Comparison of ENCODE assay signal across 30 cellular contexts in genomic region chr3:133152821-133153220, GRCh38.
"Had no signal": no experiment of that assay in that cellular context is flagged by ENCODE, and none has a peak within 500 bp of the region (broad histone marks: within the 10 kb centered on the region; RNA-seq: fewer than 3 reads in every experiment).

No MANE protein-coding gene starts in this region.

- H3K27me3 Mint-ChIP-seq: dendritic cell treated with granulocyte-macrophage colony-stimulating factor and Interleukin-4, amounts not matched to agents 40 ng/mL and 50 ng/mL, for 4 days; natural killer cell treated with Interleukin-12 subunit alpha and Interleukin-12 subunit beta and Interleukin-15 and Interleukin-18, amount 100 ng/mL, for 72 hours; stimulated activated naive CD8-positive, alpha-beta T cell treated with anti-CD3 and anti-CD28 coated beads, Interleukin-15, amount 100 ng/mL, for 72 hours had no signal

- H3K4me3 Mint-ChIP-seq: dendritic cell treated with granulocyte-macrophage colony-stimulating factor and Interleukin-4, amounts not matched to agents 40 ng/mL and 50 ng/mL, for 4 days; endodermal cell; memory B cell; naive B cell; natural killer cell treated with Interleukin-12 subunit alpha and Interleukin-12 subunit beta and Interleukin-15 and Interleukin-18, amount 100 ng/mL, for 72 hours; neural progenitor cell; stimulated activated naive CD8-positive, alpha-beta T cell treated with anti-CD3 and anti-CD28 coated beads, Interleukin-15, amount 100 ng/mL, for 72 hours had no signal

- H3K27ac ChIP-seq: epithelial cell of prostate, gastroesophageal sphincter, heart right ventricle, lower lobe of right lung, neural progenitor cell, psoas muscle, right lobe of liver, suprapubic skin, transverse colon, vagina had no signal

- H3K27ac Mint-ChIP-seq: dendritic cell treated with granulocyte-macrophage colony-stimulating factor and Interleukin-4, amounts not matched to agents 40 ng/mL and 50 ng/mL, for 4 days; endodermal cell; memory B cell; naive B cell; natural killer cell treated with Interleukin-12 subunit alpha and Interleukin-12 subunit beta and Interleukin-15 and Interleukin-18, amount 100 ng/mL, for 72 hours; neural progenitor cell; stimulated activated naive CD8-positive, alpha-beta T cell treated with anti-CD3 and anti-CD28 coated beads, Interleukin-15, amount 100 ng/mL, for 72 hours had no signal

- H3K4me3 ChIP-seq: gastroesophageal sphincter, heart right ventricle, lower lobe of right lung, mucosa of descending colon, neural progenitor cell, psoas muscle, right lobe of liver, suprapubic skin, transverse colon, vagina had no signal

- DNase-seq: cerebellar nuclear complex; effector CD8-positive, alpha-beta T cell; endodermal cell; foreskin fibroblast; glutamatergic neuron; heart right ventricle; left ventricle myocardium superior; lower lobe of right lung; mucosa of descending colon; naive B cell; posterior cingulate gyrus; psoas muscle; retina; right lobe of liver; small intestine; stimulated activated CD4-positive, alpha-beta T cell treated with anti-CD3 and anti-CD28 coated beads, Interleukin-12 subunit alpha, Interleukin-12 subunit beta, amount 100 ng/mL, for 4 hours; stimulated activated CD4-positive, alpha-beta T cell treated with anti-CD3 and anti-CD28 coated beads, Interleukin-1b, Interleukin-23, amount 100 ng/mL, for 48 hours; stimulated activated CD4-positive, alpha-beta T cell treated with anti-CD3 and anti-CD28 coated beads, Interleukin-4, amount 100 ng/mL, for 1 hour; stimulated activated CD8-positive, alpha-beta memory T cell treated with anti-CD3 and anti-CD28 coated beads, Interleukin-4, amount 100 ng/mL, for 48 hours; stimulated activated naive CD4-positive, alpha-beta T cell; stimulated activated naive CD8-positive, alpha-beta T cell treated with anti-CD3 and anti-CD28 coated beads, Interleukin-15, amount 100 ng/mL, for 72 hours; transverse colon had no signal

- H3K36me3 Mint-ChIP-seq: memory B cell; naive B cell; natural killer cell treated with Interleukin-12 subunit alpha and Interleukin-12 subunit beta and Interleukin-15 and Interleukin-18, amount 100 ng/mL, for 72 hours; neural progenitor cell had no signal

- H3K4me1 Mint-ChIP-seq: memory B cell; naive B cell; stimulated activated naive CD8-positive, alpha-beta T cell treated with anti-CD3 and anti-CD28 coated beads, Interleukin-15, amount 100 ng/mL, for 72 hours had no signal

- H3K9me3 Mint-ChIP-seq: neural progenitor cell had no signal
